ENCODE assay signal across 7 cellular contexts in the genomic region with DNA sequence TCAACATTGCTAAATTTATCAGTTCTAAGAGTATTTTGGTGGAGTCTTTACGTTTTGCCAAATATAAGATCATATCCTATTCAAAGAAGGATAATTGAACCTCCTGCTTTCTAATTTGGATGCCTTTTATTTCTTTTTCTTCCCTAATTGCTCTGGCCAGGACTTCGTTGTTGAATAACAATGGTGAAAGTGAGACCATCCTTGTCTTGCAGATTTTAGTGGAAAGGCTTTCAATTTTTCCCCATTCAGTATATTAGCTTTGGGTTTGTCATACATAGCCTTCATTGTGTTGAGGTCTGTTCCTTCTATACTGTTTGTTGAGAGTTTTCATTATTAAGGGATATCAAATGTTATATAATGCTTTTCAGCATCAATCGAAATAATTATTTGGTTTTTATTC.
"Had no signal": no experiment of that assay in that cellular context is flagged by ENCODE, and none has a peak within 500 bp of the region (broad histone marks: within the 10 kb centered on the region; RNA-seq: fewer than 3 reads in every experiment).

No MANE protein-coding gene starts in this region.

- FAIRE-seq: H54, HTR-8/SVneo, K562 had no signal

- H3K4me3 ChIP-seq: GM23248, K562 had no signal

- H2AFZ ChIP-seq: GM23248 had no signal

- H3K9ac ChIP-seq: GM23248 had no signal

- DNase-seq: GM23248, H9, HCEC 1CT, IMR-90 had no signal

- H3K27ac ChIP-seq: GM23248 had no signal
